ENCODE assay signal across 11 cellular contexts in genomic region chr2:121617042-121617599, GRCh38. TPM values are rescaled to one million over a fixed set of nuclear protein-coding genes. Genes with fewer than 3 reads are reported as not detected.
A peak's percentile ranks its signal among the peaks of the same experiment; 100 is the strongest.
DNase-seq lines count a peak whose midpoint lies in the region; ATAC-seq, FAIRE-seq and TF ChIP-seq lines count a peak whose summit lies in the region.
"Had no signal": no experiment of that assay in that cellular context is flagged by ENCODE, and none has a peak within 500 bp of the region (broad histone marks: within the 10 kb centered on the region; RNA-seq: fewer than 3 reads in every experiment).

No MANE protein-coding gene starts in this region.

- WGBS in esophagus squamous epithelium, 2 donors, result 62 to 75% methylated on average over 4 of the region's 4 CpGs

- no peak for TF ChIP-seq POLR2A in esophagus squamous epithelium (IDR thresholded peaks at IDR 0.05)

- no peaks in the 10 kb centered on the region for H3K9me3 Mint-ChIP-seq in mesothelial cell of epicardium

- FAIRE-seq in RCC 7860 (lab: Jason Lieb, UNC), result no peak

- H3K27ac ChIP-seq in left lung, result peak overlapping the region in 1 of 2 donors; percentile 60
- no peak overlapping the region for H3K27ac ChIP-seq in esophagus squamous epithelium

- H3K4me3 Mint-ChIP-seq in mesothelial cell of epicardium, result no peak overlapping the region

- ATAC-seq in left lung, result peak; percentile 21

- H3K4me1 ChIP-seq in HAP-1 (peaks cover 13% of the 10 kb centered on the region), left lung (peaks cover 7 to 23% of the 10 kb centered on the region in 2 donors), esophagus squamous epithelium (peaks cover 0 to 7% (median 0%) of the 10 kb centered on the region in 3 donors)

- H3K9me3 ChIP-seq in HAP-1, result no peaks in the 10 kb centered on the region
- no peaks in the 10 kb centered on the region for H3K9me3 ChIP-seq in left lung
- H3K9me3 ChIP-seq in esophagus squamous epithelium, result no peaks in the 10 kb centered on the region
- H3K9me3 ChIP-seq: Caco-2 had no signal

- H3K36me3 Mint-ChIP-seq in mesothelial cell of epicardium, result peaks cover 5% of the 10 kb centered on the region

- intact Hi-C loops in left lung (cut with DNase I) (no loop called here), esophagus squamous epithelium (cut with DNase I) (no loop called here)

- H3K4me3 ChIP-seq in HAP-1, result no peak overlapping the region
- no peak overlapping the region for H3K4me3 ChIP-seq in left lung
- H3K4me3 ChIP-seq in esophagus squamous epithelium, result no peak overlapping the region

- no peaks in the 10 kb centered on the region for H3K27me3 Mint-ChIP-seq in mesothelial cell of epicardium (ENCODE audit: low read depth)

- no peak overlapping the region for H3K27ac Mint-ChIP-seq in mesothelial cell of epicardium

- in situ Hi-C loops in HAP-1 (cut with MboI; ENCODE audit: low sequenced_read_pairs), result no loop called here

- H3K4me1 Mint-ChIP-seq in mesothelial cell of epicardium, result peaks cover 8% of the 10 kb centered on the region

- no peak for TF ChIP-seq CTCF in left lung (IDR thresholded peaks at IDR 0.05)
- TF ChIP-seq CTCF in mesothelial cell of epicardium (IDR thresholded peaks at IDR 0.05; ENCODE audit: unreplicated experiment), result no peak
- no peak for TF ChIP-seq CTCF in esophagus squamous epithelium (IDR thresholded peaks at IDR 0.05)

- DNase-seq in EH (ENCODE audit: low read depth) (peak; percentile 38), HAP-1 (ENCODE audit: low spot score in 2 of 2) (peak; percentile 35 to 39), RCC 7860 (ENCODE audit: low spot score) (peak; percentile 40), left lung (no peak), mesothelial cell of epicardium (ENCODE audit: low spot score in 2 of 2, unreplicated experiment in 2 of 2) (no peak), DMS79 (lab: John Stamatoyannopoulos, UW) (no peak), esophagus squamous epithelium (lab: John Stamatoyannopoulos, UW) (no peak), pons (ENCODE audit: low spot score) (no peak)
- DNase-seq: Caco-2, NCI-H69, occipital lobe had no signal

- no peaks in the 10 kb centered on the region for H3K27me3 ChIP-seq in HAP-1 (ENCODE audit: low read depth)
- H3K27me3 ChIP-seq in left lung, result no peaks in the 10 kb centered on the region
- no peaks in the 10 kb centered on the region for H3K27me3 ChIP-seq in esophagus squamous epithelium

- no peaks in the 10 kb centered on the region for H3K36me3 ChIP-seq in HAP-1 (replicated peaks)
- peaks cover 0 to 30% of the 10 kb centered on the region in 2 donors for H3K36me3 ChIP-seq in left lung
- peaks cover 0 to 26% (median 0%) of the 10 kb centered on the region in 3 donors for H3K36me3 ChIP-seq in esophagus squamous epithelium

RNA-seq across cellular contexts. Expression of gene CLASP1, which starts 32.1 kb away (rescaled TPM):
- total RNA-seq in left lung, result 10 to 100 TPM; 42.9 to 51.7 TPM
- 94.0 to 99.8 TPM (median 98.6 TPM) in 3 replicates for total RNA-seq in mesothelial cell of epicardium
- total RNA-seq in esophagus squamous epithelium, result 10 to 100 TPM; 28.9 to 58.0 (median 41.9) TPM

Comparison
In these comparisons a context has a peak if more than half of its experiments do, and no peak if none do; other contexts are left out.
1. DNase-seq: peak in EH (single experiment), HAP-1 (2 of 2) and RCC 7860 (single experiment); none in left lung (0 of 2), mesothelial cell of epicardium (0 of 2), DMS79 (single experiment), esophagus squamous epithelium (single experiment) and pons (single experiment).